16 cellular contexts compared by ENCODE assay signal in genomic region chr2:39018633-39019032, GRCh38.
DNase-seq lines count a peak whose midpoint lies in the region; ATAC-seq and TF ChIP-seq lines count a peak whose summit lies in the region.
"Had no signal": no experiment of that assay in that cellular context is flagged by ENCODE, and none has a peak within 500 bp of the region (broad histone marks: within the 10 kb centered on the region; RNA-seq: fewer than 3 reads in every experiment).

No MANE protein-coding gene starts in this region.

- TF ChIP-seq POLR2A in upper lobe of left lung (IDR thresholded peaks at IDR 0.05): no peak

- H3K27me3 ChIP-seq in HUES6 (ENCODE audit: control insufficient read depth, insufficient read depth, low read length) (no peaks in the 10 kb centered on the region), dorsolateral prefrontal cortex (no peaks in the 10 kb centered on the region), left lung (no peaks in the 10 kb centered on the region), upper lobe of left lung (no peaks in the 10 kb centered on the region)
- H3K27me3 ChIP-seq: BE2C had no signal

- no peak for ATAC-seq in left lung
- no peak for ATAC-seq in upper lobe of left lung (ENCODE audit: low FRiP score in 2 of 2)
- no peak for ATAC-seq in HG03378 (IDR thresholded peaks at IDR 0.05; ENCODE audit: unreplicated experiment)
- ATAC-seq: HCT116 had no signal

- no peak for DNase-seq in dorsolateral prefrontal cortex
- DNase-seq in left lung: no peak
- DNase-seq in upper lobe of left lung: no peak
- no peak for DNase-seq in DMS53 (lab: John Stamatoyannopoulos, UW)
- no peak for DNase-seq in activated T-cell treated with anti-CD3 and anti-CD28 coated beads, Interleukin-2, amount 50 U/mL, for 1 hour
- DNase-seq: BE2C; CD4-positive, alpha-beta memory T cell; DND-41; GF-D8; NCI-H1436 treated with DMSO at 0.1 percent for 48 hours; NCI-H226; NCI-H526 had no signal

- TF ChIP-seq EP300 in upper lobe of left lung (IDR thresholded peaks at IDR 0.05): no peak

- H3K4me1 ChIP-seq in HUES6 (ENCODE audit: control insufficient read depth, insufficient read depth, low read length): peaks cover 14% of the 10 kb centered on the region; the same call in 1 of the 2 replicates
- H3K4me1 ChIP-seq in left lung: no peaks in the 10 kb centered on the region
- H3K4me1 ChIP-seq in upper lobe of left lung: peaks cover 0 to 11% (median 9%) of the 10 kb centered on the region in 4 donors
- H3K4me1 ChIP-seq: BE2C had no signal

- TF ChIP-seq CTCF in dorsolateral prefrontal cortex (IDR thresholded peaks at IDR 0.05 in 54 of 56, conservative IDR thresholded peaks at IDR 0.05 in 2 of 56; ENCODE audit: low read depth in 1 of 56, partially characterized antibody in 56 of 56): no peak
- no peak for TF ChIP-seq CTCF in left lung (IDR thresholded peaks at IDR 0.05)
- TF ChIP-seq CTCF in upper lobe of left lung (IDR thresholded peaks at IDR 0.05): no peak

- H3K36me3 ChIP-seq in HUES6 (ENCODE audit: control insufficient read depth, insufficient read depth, low read length) (peaks cover 12% of the 10 kb centered on the region), left lung (peaks cover 0 to 16% of the 10 kb centered on the region in 2 donors), upper lobe of left lung (peaks cover 0 to 13% (median 3%) of the 10 kb centered on the region in 4 donors)

- intact Hi-C loops in dorsolateral prefrontal cortex (cut with DNase I): no loop called here
- intact Hi-C loops in left lung (cut with DNase I): no loop called here

- no peak overlapping the region for H3K4me3 ChIP-seq in HUES6 (ENCODE audit: low read depth, low read length)
- H3K4me3 ChIP-seq in dorsolateral prefrontal cortex: peak overlapping the region in 38 of 59 donors; percentile 0 to 50 (median 22)
- no peak overlapping the region for H3K4me3 ChIP-seq in left lung
- H3K4me3 ChIP-seq in upper lobe of left lung: no peak overlapping the region

- H3K9me3 ChIP-seq in HUES6 (ENCODE audit: control insufficient read depth, insufficient read depth, low read depth, low read length) (no peaks in the 10 kb centered on the region), left lung (no peaks in the 10 kb centered on the region), upper lobe of left lung (no peaks in the 10 kb centered on the region)
- H3K9me3 ChIP-seq: BE2C had no signal

- H3K9ac ChIP-seq in HUES6 (ENCODE audit: low read length): no peak overlapping the region

- H3K27ac ChIP-seq in HUES6 (ENCODE audit: low read depth, low read length): peak overlapping the region; percentile 42; the same call in 1 of the 2 replicates
- H3K27ac ChIP-seq in dorsolateral prefrontal cortex: peak overlapping the region in 49 of 59 donors; percentile 0 to 86 (median 55)
- H3K27ac ChIP-seq in left lung: peak overlapping the region; percentile 14 to 33
- H3K27ac ChIP-seq in upper lobe of left lung: peak overlapping the region in 3 of 4 donors; percentile 13 to 78 (median 38)
- H3K27ac ChIP-seq: RWPE1 had no signal

- WGBS in upper lobe of left lung, 2 donors: 66 to 70% methylated on average over 4 of the region's 4 CpGs

Comparison
In these comparisons a context has a peak if more than half of its experiments do, and no peak if none do; other contexts are left out.
1. H3K4me3 ChIP-seq: peak in dorsolateral prefrontal cortex (38 of 59); none in HUES6 (single experiment), left lung (0 of 2) and upper lobe of left lung (0 of 4).
2. Peak in every context shown above with its lines, with median percentiles within 50 percentile points of each other: H3K27ac ChIP-seq.